13 cellular contexts compared by ENCODE assay signal in the genomic region with DNA sequence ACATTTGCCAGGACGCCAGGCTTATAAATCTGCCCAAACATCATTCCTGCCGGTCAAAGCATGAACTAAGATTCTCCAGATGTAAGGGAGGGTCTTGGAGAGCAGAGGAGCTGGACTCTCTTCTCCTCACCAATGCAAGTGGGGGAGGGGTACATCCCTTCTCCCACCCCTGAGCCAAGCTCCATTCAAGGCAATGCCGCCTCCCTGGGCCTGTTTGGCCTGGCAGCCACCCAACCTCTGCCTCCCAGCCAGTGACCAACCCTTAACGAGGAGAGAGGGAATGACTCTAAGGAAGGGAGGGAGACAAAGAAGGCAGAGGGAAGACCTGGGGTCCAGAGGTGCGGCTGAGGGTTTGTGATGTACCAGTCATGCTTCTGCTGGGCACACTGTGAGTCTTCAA. TPM values are rescaled to one million over a fixed set of nuclear protein-coding genes. Genes with fewer than 3 reads are reported as not detected.
DNase-seq lines count a peak whose midpoint lies in the region; ATAC-seq and TF ChIP-seq lines count a peak whose summit lies in the region.
"Had no signal": no experiment of that assay in that cellular context is flagged by ENCODE, and none has a peak within 500 bp of the region (broad histone marks: within the 10 kb centered on the region; RNA-seq: fewer than 3 reads in every experiment).

No MANE protein-coding gene starts in this region.

- H3K4me3 ChIP-seq in HEK293 (ENCODE audit: low read depth, low read length) (no peak overlapping the region), HAP-1 (no peak overlapping the region)

- CTCF ChIA-PET in HEK293 (lab: Yijun Ruan, JAX) = interaction anchor here (1.3 to 2.7 kb wide), 2 partner anchors 11 to 31 kb away, joined by 3 to 26 read pairs; no protein-coding TSS in a partner anchor

- peak overlapping the region in 3 of 5 experiments; percentile 34 to 77 (median 45) for H3K4me3 Mint-ChIP-seq in brain
- H3K4me3 Mint-ChIP-seq: HFFc6, T-cell had no signal

- no peak for ATAC-seq in GM21381 (IDR thresholded peaks at IDR 0.05; ENCODE audit: unreplicated experiment)
- ATAC-seq: T-cell had no signal

- TF ChIP-seq CTCF in HEK293 (tag by site-specific recombination; IDR thresholded peaks at IDR 0.05) = no peak
- TF ChIP-seq CTCF in brain (conservative IDR thresholded peaks at IDR 0.05) = no peak
- no peak for TF ChIP-seq CTCF in GM20000 (IDR thresholded peaks at IDR 0.05; ENCODE audit: extremely low read depth, missing control alignments)

- H3K27ac Mint-ChIP-seq in brain = peak overlapping the region; percentile 92 to 97 (median 96)
- H3K27ac Mint-ChIP-seq: HFFc6 had no signal

- H3K4me1 Mint-ChIP-seq in brain = peaks cover 56% of the 10 kb centered on the region
- H3K4me1 Mint-ChIP-seq: T-cell had no signal

- no peak overlapping the region; the same call in 1 of the 2 replicates for H3K27ac ChIP-seq in HEK293 (ENCODE audit: extremely low read depth, low read depth, low read length)
- H3K27ac ChIP-seq in layer of hippocampus (ENCODE audit: low read depth, low read length) = peak overlapping the region; percentile 52

- H3K9me3 ChIP-seq in HEK293 (ENCODE audit: control insufficient read depth, insufficient read depth, low read depth, low read length) (no peaks in the 10 kb centered on the region), HAP-1 (no peaks in the 10 kb centered on the region)

- peaks cover 10% of the 10 kb centered on the region; the same call in 1 of the 2 replicates for H3K4me1 ChIP-seq in HEK293 (ENCODE audit: control insufficient read depth, insufficient read depth, low read length)
- H3K4me1 ChIP-seq in HAP-1 = no peaks in the 10 kb centered on the region

- H3K27me3 ChIP-seq in layer of hippocampus (ENCODE audit: control insufficient read depth, insufficient read depth, low read length) = no peaks in the 10 kb centered on the region
- no peaks in the 10 kb centered on the region for H3K27me3 ChIP-seq in HAP-1 (ENCODE audit: low read depth)

- peaks cover 4% of the 10 kb centered on the region for H3K27me3 Mint-ChIP-seq in brain

- POLR2A ChIA-PET in HEK293 (lab: Yijun Ruan, JAX) = interaction anchor here (1.0 kb wide), 2 partner anchors 26 to 34 kb away, joined by 3 to 5 read pairs; a partner anchor contains a TSS

- H3K9me3 Mint-ChIP-seq in brain = peaks cover 0 to 3% (median 0%) of the 10 kb centered on the region in 5 experiments
- H3K9me3 Mint-ChIP-seq: HFFc6, T-cell had no signal

- no peaks in the 10 kb centered on the region for H3K36me3 Mint-ChIP-seq in brain
- H3K36me3 Mint-ChIP-seq: T-cell had no signal

- H3K36me3 ChIP-seq in HEK293 (ENCODE audit: control insufficient read depth in 2 of 2, insufficient read depth in 1 of 2, low read length in 2 of 2) = no peaks in the 10 kb centered on the region
- H3K36me3 ChIP-seq in HAP-1 (replicated peaks) = no peaks in the 10 kb centered on the region

- DNase-seq in retina = peak; percentile 28
- DNase-seq in GM20000 (ENCODE audit: low spot score) = no peak
- DNase-seq in HAP-1 (ENCODE audit: low spot score in 2 of 2) = no peak
- no peak for DNase-seq in NCI-H1417 treated with DMSO at 0.1 percent for 48 hours (lab: John Stamatoyannopoulos, UW)
- DNase-seq: activated CD8-positive, alpha-beta memory T cell treated with anti-CD3 and anti-CD28 coated beads, Interleukin-2, amount 50 U/mL, for 4 hours; HFFc6; stimulated activated CD4-positive, alpha-beta T cell treated with anti-CD3 and anti-CD28 coated beads, Interleukin-2, amount 100 ng/mL, for 24 hours; T-cell had no signal

- in situ Hi-C loops in HAP-1 (cut with MboI; ENCODE audit: low sequenced_read_pairs) = no loop called here

TF ChIP-seq in HEK293, 187 proteins besides CTCF, POLR2A, EP300 and RAD21:
- TF ChIP-seq, protein P1, sequence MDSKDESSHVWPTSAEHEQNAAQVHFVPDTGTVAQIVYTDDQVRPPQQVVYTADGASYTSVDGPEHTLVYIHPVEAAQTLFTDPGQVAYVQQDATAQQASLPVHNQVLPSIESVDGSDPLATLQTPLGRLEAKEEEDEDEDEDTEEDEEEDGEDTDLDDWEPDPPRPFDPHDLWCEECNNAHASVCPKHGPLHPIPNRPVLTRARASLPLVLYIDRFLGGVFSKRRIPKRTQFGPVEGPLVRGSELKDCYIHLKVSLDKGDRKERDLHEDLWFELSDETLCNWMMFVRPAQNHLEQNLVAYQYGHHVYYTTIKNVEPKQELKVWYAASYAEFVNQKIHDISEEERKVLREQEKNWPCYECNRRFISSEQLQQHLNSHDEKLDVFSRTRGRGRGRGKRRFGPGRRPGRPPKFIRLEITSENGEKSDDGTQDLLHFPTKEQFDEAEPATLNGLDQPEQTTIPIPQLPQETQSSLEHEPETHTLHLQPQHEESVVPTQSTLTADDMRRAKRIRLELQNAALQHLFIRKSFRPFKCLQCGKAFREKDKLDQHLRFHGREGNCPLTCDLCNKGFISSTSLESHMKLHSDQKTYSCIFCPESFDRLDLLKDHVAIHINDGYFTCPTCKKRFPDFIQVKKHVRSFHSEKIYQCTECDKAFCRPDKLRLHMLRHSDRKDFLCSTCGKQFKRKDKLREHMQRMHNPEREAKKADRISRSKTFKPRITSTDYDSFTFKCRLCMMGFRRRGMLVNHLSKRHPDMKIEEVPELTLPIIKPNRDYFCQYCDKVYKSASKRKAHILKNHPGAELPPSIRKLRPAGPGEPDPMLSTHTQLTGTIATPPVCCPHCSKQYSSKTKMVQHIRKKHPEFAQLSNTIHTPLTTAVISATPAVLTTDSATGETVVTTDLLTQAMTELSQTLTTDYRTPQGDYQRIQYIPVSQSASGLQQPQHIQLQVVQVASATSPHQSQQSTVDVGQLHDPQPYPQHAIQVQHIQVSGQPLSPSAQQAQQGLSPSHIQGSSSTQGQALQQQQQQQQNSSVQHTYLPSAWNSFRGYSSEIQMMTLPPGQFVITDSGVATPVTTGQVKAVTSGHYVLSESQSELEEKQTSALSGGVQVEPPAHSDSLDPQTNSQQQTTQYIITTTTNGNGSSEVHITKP (tag by site-specific recombination; IDR thresholded peaks at IDR 0.05) = peak; percentile 83
- TF ChIP-seq ZNF366 (tag by site-specific recombination; conservative IDR thresholded peaks at IDR 0.05) (no peak), ZNF335 (tag by site-specific recombination; conservative IDR thresholded peaks at IDR 0.05) (no peak), ZBTB20 (tag by site-specific recombination; IDR thresholded peaks at IDR 0.05) (no peak), ZNF341 (tag by site-specific recombination; IDR thresholded peaks at IDR 0.05; ENCODE audit: low read depth) (0 out of 2 replicates have a peak, but pooled peaks have one; percentile 16), ZNF530 (tag by site-specific recombination; IDR thresholded peaks at IDR 0.05; ENCODE audit: low read depth) (no peak), GLIS1 (tag by site-specific recombination; IDR thresholded peaks at IDR 0.05) (peak; percentile 56), ZBTB48 (tag by site-specific recombination; IDR thresholded peaks at IDR 0.05) (peak; percentile 43; the same call in 1 of the 2 replicates)
- TF ChIP-seq, protein P2, sequence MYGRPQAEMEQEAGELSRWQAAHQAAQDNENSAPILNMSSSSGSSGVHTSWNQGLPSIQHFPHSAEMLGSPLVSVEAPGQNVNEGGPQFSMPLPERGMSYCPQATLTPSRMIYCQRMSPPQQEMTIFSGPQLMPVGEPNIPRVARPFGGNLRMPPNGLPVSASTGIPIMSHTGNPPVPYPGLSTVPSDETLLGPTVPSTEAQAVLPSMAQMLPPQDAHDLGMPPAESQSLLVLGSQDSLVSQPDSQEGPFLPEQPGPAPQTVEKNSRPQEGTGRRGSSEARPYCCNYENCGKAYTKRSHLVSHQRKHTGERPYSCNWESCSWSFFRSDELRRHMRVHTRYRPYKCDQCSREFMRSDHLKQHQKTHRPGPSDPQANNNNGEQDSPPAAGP (tag by site-specific recombination; IDR thresholded peaks at IDR 0.05) = peak; percentile 81
- TF ChIP-seq, protein P3, sequence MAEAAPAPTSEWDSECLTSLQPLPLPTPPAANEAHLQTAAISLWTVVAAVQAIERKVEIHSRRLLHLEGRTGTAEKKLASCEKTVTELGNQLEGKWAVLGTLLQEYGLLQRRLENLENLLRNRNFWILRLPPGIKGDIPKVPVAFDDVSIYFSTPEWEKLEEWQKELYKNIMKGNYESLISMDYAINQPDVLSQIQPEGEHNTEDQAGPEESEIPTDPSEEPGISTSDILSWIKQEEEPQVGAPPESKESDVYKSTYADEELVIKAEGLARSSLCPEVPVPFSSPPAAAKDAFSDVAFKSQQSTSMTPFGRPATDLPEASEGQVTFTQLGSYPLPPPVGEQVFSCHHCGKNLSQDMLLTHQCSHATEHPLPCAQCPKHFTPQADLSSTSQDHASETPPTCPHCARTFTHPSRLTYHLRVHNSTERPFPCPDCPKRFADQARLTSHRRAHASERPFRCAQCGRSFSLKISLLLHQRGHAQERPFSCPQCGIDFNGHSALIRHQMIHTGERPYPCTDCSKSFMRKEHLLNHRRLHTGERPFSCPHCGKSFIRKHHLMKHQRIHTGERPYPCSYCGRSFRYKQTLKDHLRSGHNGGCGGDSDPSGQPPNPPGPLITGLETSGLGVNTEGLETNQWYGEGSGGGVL (tag by site-specific recombination; IDR thresholded peaks at IDR 0.05) = peak; percentile 72

RNA-seq across cellular contexts. Expression of a gene that starts 13.8 kb away (rescaled TPM):
- polyA plus RNA-seq in brain (ENCODE audit: insufficient read depth, low read depth, low replicate concordance) = 0.68 TPM
- polyA plus RNA-seq: keratinocyte had no signal

RNA-seq across cellular contexts. Expression of a gene that starts 20.9 kb away (rescaled TPM):
- polyA plus RNA-seq in brain (ENCODE audit: insufficient read depth, low read depth, low replicate concordance) = 8.9 TPM

RNA-seq across cellular contexts. Expression of a gene that starts 21.5 kb away (rescaled TPM):
- polyA plus RNA-seq in brain (ENCODE audit: insufficient read depth, low read depth, low replicate concordance) = not detected

RNA-seq across cellular contexts. Expression of a gene that starts 34.8 kb away (rescaled TPM):
- polyA plus RNA-seq in brain (ENCODE audit: insufficient read depth, low read depth, low replicate concordance) = 160 TPM

RNA-seq across cellular contexts. Expression of a gene that starts 43.1 kb away (rescaled TPM):
- 12.6 TPM for polyA plus RNA-seq in brain (ENCODE audit: insufficient read depth, low read depth, low replicate concordance)
